Comparison of ENCODE assay signal across 2 cellular contexts in the genomic region with DNA sequence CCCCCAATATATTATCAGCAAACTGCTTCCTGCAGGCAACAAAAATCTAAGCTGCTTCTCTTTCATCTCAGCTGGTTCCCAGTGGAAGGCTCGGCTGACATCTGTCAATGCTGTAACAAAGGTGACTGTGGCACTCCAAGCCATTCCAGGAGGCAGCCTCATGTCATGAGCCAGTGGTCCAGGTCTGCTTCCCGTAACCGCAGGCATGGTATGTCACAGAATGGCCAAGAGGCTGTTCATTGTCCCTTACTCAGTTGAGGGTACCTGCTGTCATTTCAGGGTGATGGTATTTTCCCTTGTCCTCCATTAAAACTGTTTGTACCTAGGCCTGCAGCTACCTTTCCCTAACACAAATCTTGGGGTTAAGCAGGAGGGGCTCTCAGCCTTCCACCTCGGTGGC. TPM values are rescaled to one million over a fixed set of nuclear protein-coding genes. Genes with fewer than 3 reads are reported as not detected.
"Had no signal": no experiment of that assay in that cellular context is flagged by ENCODE, and none has a peak within 500 bp of the region (broad histone marks: within the 10 kb centered on the region; RNA-seq: fewer than 3 reads in every experiment).

No MANE protein-coding gene starts in this region.

RNA-seq across cellular contexts. Expression of gene ZP3, which starts 15.7 kb away (rescaled TPM):
- total RNA-seq: HepG2 had no signal
- polyA plus RNA-seq: HepG2 had no signal

RNA-seq across cellular contexts. Expression of gene SSC4D, which starts 30.9 kb away (rescaled TPM):
- polyA plus RNA-seq: IgD-negative memory B cell had no signal
